Comparison of ENCODE assay signal across 20 cellular contexts in the genomic region with DNA sequence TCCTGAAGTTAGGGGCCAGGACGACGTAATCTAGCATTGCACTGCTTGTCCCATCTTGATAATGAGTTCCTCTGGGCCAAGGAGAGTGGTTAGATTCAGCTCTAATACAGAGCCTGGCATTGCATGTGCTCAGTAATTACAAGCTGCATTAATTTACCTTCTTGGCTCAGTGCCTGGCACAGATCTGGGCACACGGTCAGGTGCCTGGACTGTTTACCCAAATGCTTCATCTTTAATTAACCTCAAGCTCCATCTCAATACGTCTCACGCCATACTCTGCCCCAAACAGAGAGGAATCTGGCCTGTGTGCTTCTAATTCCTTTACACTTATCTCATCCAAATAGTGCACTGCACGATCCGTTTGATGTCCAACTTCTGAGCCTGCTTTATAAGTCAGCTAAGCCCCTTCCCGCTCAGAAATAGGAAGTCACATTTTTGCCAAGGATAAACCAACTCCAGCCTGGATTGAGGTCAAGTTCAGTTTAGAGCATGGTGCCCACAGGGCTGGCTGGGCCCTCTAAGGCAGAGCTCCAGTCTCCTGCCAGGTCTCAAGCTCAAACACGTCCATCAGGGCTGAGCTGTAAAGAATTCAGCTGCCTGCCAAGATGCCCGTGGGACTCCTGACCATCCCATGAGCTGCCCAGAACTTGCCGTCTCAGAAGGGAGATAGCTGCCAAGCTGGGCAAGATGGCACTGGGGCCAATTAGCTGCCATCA.
DNase-seq lines count a peak whose midpoint lies in the region; ATAC-seq, FAIRE-seq and TF ChIP-seq lines count a peak whose summit lies in the region.
"Had no signal": no experiment of that assay in that cellular context is flagged by ENCODE, and none has a peak within 500 bp of the region (broad histone marks: within the 10 kb centered on the region; RNA-seq: fewer than 3 reads in every experiment).

No MANE protein-coding gene starts in this region.

- no peaks in the 10 kb centered on the region for H3K27me3 ChIP-seq in bronchial epithelial cell (ENCODE audit: control insufficient read depth, insufficient read depth, low read length)
- H3K27me3 ChIP-seq: Peyer's patch had no signal

- intact Hi-C loops in left cardiac atrium (cut with DNase I), result no loop called here

- TF ChIP-seq CTCF in bronchial epithelial cell (IDR thresholded peaks at IDR 0.05; ENCODE audit: insufficient read depth, low read length, severe bottlenecking) (no peak), retinal pigment epithelial cell (conservative IDR thresholded peaks at IDR 0.05; ENCODE audit: low read depth, low read length) (no peak)

- H3K4me3 ChIP-seq in bronchial epithelial cell (ENCODE audit: low read depth, low read length) (no peak overlapping the region), retinal pigment epithelial cell (ENCODE audit: low read length) (no peak overlapping the region)
- H3K4me3 ChIP-seq: mucosa of descending colon, Peyer's patch had no signal

- ATAC-seq in left cardiac atrium (peak; percentile 20 to 63), HG03521 (IDR thresholded peaks at IDR 0.05; ENCODE audit: unreplicated experiment) (no peak)
- ATAC-seq: activated CD8-positive, alpha-beta T cell treated with anti-CD3 and anti-CD28 coated beads, Interleukin-2, amount 10 ng/mL, durations not matched to agents 7 days and 5 days; activated naive CD8-positive, alpha-beta T cell treated with anti-CD3 and anti-CD28 coated beads, Interleukin-2, amount 50 U/mL, for 24 hours; mucosa of descending colon; stimulated activated memory B cell treated with anti-CD40 and anti-IgM and Interleukin-4, amounts not matched to agents 10 μg/mL and 1 μg/mL and 100 μg/mL, for 72 hours had no signal

- no peak for FAIRE-seq in bronchial epithelial cell (lab: Jason Lieb, UNC)
- FAIRE-seq: small intestine had no signal

- DNase-seq in M059J (ENCODE audit: low read depth), result peak; percentile 17
- peak; percentile 65 for DNase-seq in bronchial epithelial cell (ENCODE audit: low read depth)
- no peak for DNase-seq in left cardiac atrium
- peak; percentile 26 for DNase-seq in retinal pigment epithelial cell (ENCODE audit: low read depth)
- DNase-seq in T-helper 1 cell, result no peak
- no peak for DNase-seq in NCI-H1694 treated with DMSO at 0.1 percent for 48 hours (lab: John Stamatoyannopoulos, UW)
- no peak for DNase-seq in stimulated activated CD4-positive, alpha-beta T cell treated with anti-CD3 and anti-CD28 coated beads, Interleukin-15, amount 100 ng/mL, for 24 hours
- DNase-seq: activated CD8-positive, alpha-beta T cell treated with anti-CD3 and anti-CD28 coated beads, Interleukin-2, amount 10 ng/mL, durations not matched to agents 7 days and 5 days; activated naive CD8-positive, alpha-beta T cell treated with anti-CD3 and anti-CD28 coated beads, Interleukin-2, amount 50 U/mL, for 24 hours; Calu3; cortex of kidney; kidney glomerular epithelial cell; mucosa of descending colon; NCI-H187 treated with DMSO at 0.1 percent for 48 hours; NCI-H526; Peyer's patch; small intestine; SW 1271 had no signal

- no peaks in the 10 kb centered on the region for H3K36me3 ChIP-seq in bronchial epithelial cell (ENCODE audit: control insufficient read depth, insufficient read depth, low read length)
- H3K36me3 ChIP-seq: Peyer's patch had no signal

Comparison
In these comparisons a context has a peak if more than half of its experiments do, and no peak if none do; other contexts are left out.
1. DNase-seq: peak in M059J (single experiment), bronchial epithelial cell (single experiment) and retinal pigment epithelial cell (single experiment); none in left cardiac atrium (single experiment), T-helper 1 cell (0 of 5), NCI-H1694 treated with DMSO at 0.1 percent for 48 hours (single experiment) and stimulated activated CD4-positive, alpha-beta T cell treated with anti-CD3 and anti-CD28 coated beads, Interleukin-15, amount 100 ng/mL, for 24 hours (single experiment).